Comparison of ENCODE assay signal across 22 cellular contexts in genomic region chr5:5385326-5385725, GRCh38. TPM values are rescaled to one million over a fixed set of nuclear protein-coding genes. Genes with fewer than 3 reads are reported as not detected.
DNase-seq lines count a peak whose midpoint lies in the region; ATAC-seq and TF ChIP-seq lines count a peak whose summit lies in the region.
"Had no signal": no experiment of that assay in that cellular context is flagged by ENCODE, and none has a peak within 500 bp of the region (broad histone marks: within the 10 kb centered on the region; RNA-seq: fewer than 3 reads in every experiment).

No MANE protein-coding gene starts in this region.

- peak overlapping the region; percentile 26 for H3K9ac ChIP-seq in adipocyte (ENCODE audit: low read length)
- H3K9ac ChIP-seq: BLaER1 had no signal

- CTCF ChIA-PET in CD4-positive, alpha-beta memory T cell (lab: Charles Lee; ENCODE audit: partially characterized antibody): no interaction called here

- TF ChIP-seq EP300 in suprapubic skin (IDR thresholded peaks at IDR 0.05): no peak

- no peak for TF ChIP-seq CTCF in suprapubic skin (IDR thresholded peaks at IDR 0.05)

- H3K36me3 ChIP-seq in adipocyte (ENCODE audit: control insufficient read depth, insufficient read depth, low read length, severe bottlenecking) (no peaks in the 10 kb centered on the region), suprapubic skin (no peaks in the 10 kb centered on the region), aorta (ENCODE audit: control insufficient read depth in 1 of 2, insufficient read depth in 2 of 2, low read length in 1 of 2) (peaks cover 0 to 2% of the 10 kb centered on the region in 2 donors)
- no peaks in the 10 kb centered on the region for H3K36me3 ChIP-seq in CD4-positive, alpha-beta memory T cell (ENCODE audit: insufficient read depth, low read length)
- H3K36me3 ChIP-seq: BLaER1 had no signal

- WGBS in suprapubic skin: 55% methylated on average over 8 of the region's 8 CpGs
- 80 to 84% methylated on average over 8 of the region's 8 CpGs for WGBS in aorta, 2 donors

- H3K27ac ChIP-seq in suprapubic skin (peak overlapping the region; percentile 36), aorta (ENCODE audit: low read depth in 1 of 2, low read length in 2 of 2) (no peak overlapping the region)
- no peak overlapping the region for H3K27ac ChIP-seq in CD4-positive, alpha-beta memory T cell (ENCODE audit: low read depth, low read length)
- H3K27ac ChIP-seq: A549, BLaER1, C4-2B had no signal

- H3K36me3 Mint-ChIP-seq in CD4-positive, alpha-beta memory T cell: no peaks in the 10 kb centered on the region

- POLR2A ChIA-PET in CD4-positive, alpha-beta memory T cell (lab: Charles Lee; ENCODE audit: partially characterized antibody): no interaction called here

- H3K27me3 ChIP-seq in adipocyte (replicated peaks; ENCODE audit: control insufficient read depth, insufficient read depth, low read length) (peaks cover 11% of the 10 kb centered on the region), suprapubic skin (no peaks in the 10 kb centered on the region), aorta (ENCODE audit: control insufficient read depth in 1 of 2, insufficient read depth in 2 of 2, low read length in 1 of 2) (no peaks in the 10 kb centered on the region)
- no peaks in the 10 kb centered on the region for H3K27me3 ChIP-seq in CD4-positive, alpha-beta memory T cell (ENCODE audit: insufficient read depth, low read length)
- H3K27me3 ChIP-seq: BLaER1 had no signal

- peak overlapping the region; percentile 53 for H3K4me3 ChIP-seq in adipocyte (ENCODE audit: low read length)
- H3K4me3 ChIP-seq in suprapubic skin: no peak overlapping the region
- no peak overlapping the region for H3K4me3 ChIP-seq in aorta (ENCODE audit: low read length in 2 of 2)
- no peak overlapping the region for H3K4me3 ChIP-seq in CD4-positive, alpha-beta memory T cell (ENCODE audit: low read length in 2 of 2)
- H3K4me3 ChIP-seq: A549, BLaER1, GM12878, GM23338 had no signal

- H3K4me1 ChIP-seq in adipocyte (ENCODE audit: control insufficient read depth, insufficient read depth, low read length) (peaks cover 50% of the 10 kb centered on the region), suprapubic skin (peaks cover 4% of the 10 kb centered on the region), aorta (ENCODE audit: control insufficient read depth in 1 of 2, insufficient read depth in 2 of 2, low read length in 2 of 2) (no peaks in the 10 kb centered on the region)
- no peaks in the 10 kb centered on the region for H3K4me1 ChIP-seq in CD4-positive, alpha-beta memory T cell (ENCODE audit: insufficient read depth, low read length)
- H3K4me1 ChIP-seq: BLaER1 had no signal

- H3K27ac Mint-ChIP-seq in CD4-positive, alpha-beta memory T cell: no peak overlapping the region
- H3K27ac Mint-ChIP-seq: B cell; CD4-positive, CD25-positive, alpha-beta regulatory T cell; CD8-positive, alpha-beta memory T cell; GM23338; H9 had no signal

- H3K9me3 ChIP-seq in adipocyte (ENCODE audit: control insufficient read depth, low read length) (peaks cover 3% of the 10 kb centered on the region), suprapubic skin (no peaks in the 10 kb centered on the region), aorta (ENCODE audit: control insufficient read depth, low read length) (no peaks in the 10 kb centered on the region)
- H3K9me3 ChIP-seq in CD4-positive, alpha-beta memory T cell (ENCODE audit: control insufficient read depth in 1 of 2, low read length in 2 of 2): no peaks in the 10 kb centered on the region
- H3K9me3 ChIP-seq: A549, BLaER1 had no signal

- H3K4me1 Mint-ChIP-seq in CD4-positive, alpha-beta memory T cell: no peaks in the 10 kb centered on the region
- H3K4me1 Mint-ChIP-seq: B cell; CD4-positive, CD25-positive, alpha-beta regulatory T cell; CD8-positive, alpha-beta memory T cell had no signal

- no peak for TF ChIP-seq POLR2A in suprapubic skin (IDR thresholded peaks at IDR 0.05)

- H3K9me3 Mint-ChIP-seq in CD4-positive, alpha-beta memory T cell: no peaks in the 10 kb centered on the region
- H3K9me3 Mint-ChIP-seq: CD8-positive, alpha-beta memory T cell; H9 had no signal

- no peak for DNase-seq in adipocyte (ENCODE audit: low read depth)
- peak; percentile 73 for DNase-seq in posterior vena cava (ENCODE audit: low spot score)
- no peak for DNase-seq in suprapubic skin (ENCODE audit: low spot score in 2 of 2)
- DNase-seq in aorta: no peak
- no peak for DNase-seq in CD4-positive, alpha-beta memory T cell
- DNase-seq in ureter (ENCODE audit: low spot score): no peak
- DNase-seq: 8988T; CD4-positive, CD25-positive, alpha-beta regulatory T cell; CD8-positive, alpha-beta memory T cell; DMS 273 treated with DMSO at 0.1 percent for 48 hours; DMS79; EL; GDM1; H9 had no signal

- peak; percentile 16 for ATAC-seq in aorta (ENCODE audit: low FRiP score)
- no peak for ATAC-seq in HG03432 (IDR thresholded peaks at IDR 0.05; ENCODE audit: unreplicated experiment)
- ATAC-seq: A549, GM12878, GM23338, HCT116 had no signal

- H3K4me3 Mint-ChIP-seq in CD4-positive, alpha-beta memory T cell: no peak overlapping the region
- H3K4me3 Mint-ChIP-seq: B cell; CD4-positive, CD25-positive, alpha-beta regulatory T cell; CD8-positive, alpha-beta memory T cell; GM23338; H9 had no signal

- intact Hi-C loops in posterior vena cava (cut with DNase I) (no loop called here), aorta (cut with DNase I) (no loop called here)
- intact Hi-C loops in CD4-positive, alpha-beta memory T cell (cut with micrococcal nuclease): no loop called here

- H3K27me3 Mint-ChIP-seq in CD4-positive, alpha-beta memory T cell: no peaks in the 10 kb centered on the region
- H3K27me3 Mint-ChIP-seq: B cell; CD8-positive, alpha-beta memory T cell had no signal

RNA-seq across cellular contexts. Expression of gene ICE1, which starts 37.2 kb away (rescaled TPM):
- 10 to 100 TPM; 29.9 to 30.4 TPM for total RNA-seq in posterior vena cava
- 10 to 100 TPM; 17.6 to 27.4 (median 24.1) TPM for total RNA-seq in suprapubic skin
- total RNA-seq in aorta: 10 to 100 TPM; 28.8 to 35.0 TPM
- polyA plus RNA-seq in aorta: 1 to 10 TPM; 3.8 to 8.0 TPM
- 10 to 100 TPM; 48.3 to 52.1 TPM for total RNA-seq in CD4-positive, alpha-beta memory T cell
- polyA plus RNA-seq in CD4-positive, alpha-beta memory T cell: 10 to 100 TPM in 1 of 2 donors, 1 to 10 TPM in 1; 8.9 to 24.4 TPM
- total RNA-seq in ureter: 33.2 TPM
